In the genomic region with DNA sequence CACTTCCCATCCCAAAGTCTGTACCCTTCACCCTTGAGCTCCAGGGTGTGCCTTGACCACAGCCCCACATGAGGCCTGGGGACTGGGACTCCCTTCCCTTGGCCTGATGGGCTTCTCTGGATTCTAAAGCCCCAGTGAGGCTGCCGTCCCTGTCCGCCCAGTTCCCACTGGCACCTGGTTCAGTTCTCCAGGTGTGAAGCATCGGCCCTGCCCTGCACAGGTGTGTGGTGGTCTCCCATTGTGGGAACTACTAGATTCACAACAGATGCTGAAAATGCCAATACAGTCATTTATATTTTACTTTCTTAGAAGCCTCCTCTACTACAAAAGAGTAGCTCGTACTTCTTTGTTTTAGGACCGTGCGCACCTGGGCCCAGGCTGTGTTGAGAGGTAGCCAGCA, we compare ENCODE assay signal across 26 cellular contexts.
"Had no signal": no experiment of that assay in that cellular context is flagged by ENCODE, and none has a peak within 500 bp of the region (broad histone marks: within the 10 kb centered on the region; RNA-seq: fewer than 3 reads in every experiment).

No MANE protein-coding gene starts in this region.

- H3K4me1 Mint-ChIP-seq: immature natural killer cell; natural killer cell; stimulated activated memory B cell treated with anti-CD40 and anti-IgM and Interleukin-4, amounts not matched to agents 10 μg/mL and 1 μg/mL and 100 μg/mL, for 72 hours had no signal

- H3K9me3 Mint-ChIP-seq: dendritic cell treated with granulocyte-macrophage colony-stimulating factor and Interleukin-4, amounts not matched to agents 40 ng/mL and 50 ng/mL, for 4 days; endodermal cell; immature natural killer cell; natural killer cell; stimulated activated memory B cell treated with anti-CD40 and anti-IgM and Interleukin-4, amounts not matched to agents 10 μg/mL and 1 μg/mL and 100 μg/mL, for 72 hours had no signal

- H2AFZ ChIP-seq: parathyroid adenoma had no signal

- H3K79me2 ChIP-seq: parathyroid adenoma had no signal

- H3K4me3 ChIP-seq: esophagus muscularis mucosa, gastroesophageal sphincter, heart left ventricle, lower lobe of right lung, testis, tibial artery, upper lobe of left lung, uterus had no signal

- DNase-seq: effector CD8-positive, alpha-beta T cell; foreskin keratinocyte; heart left ventricle; hippocampal formation; immature natural killer cell; left ventricle myocardium superior; lower lobe of right lung; natural killer cell; stimulated activated CD4-positive, alpha-beta T cell treated with anti-CD3 and anti-CD28 coated beads, Interleukin-4, amount 100 ng/mL, for 4 hours; stimulated activated naive CD8-positive, alpha-beta T cell treated with anti-CD3 and anti-CD28 coated beads, Interleukin-15, Interleukin-2, amounts not matched to agents 100 U/mL and 50 U/mL, for 24 hours; substantia nigra; testis; tibial artery; upper lobe of left lung; uterus had no signal

- H3K36me3 ChIP-seq: esophagus muscularis mucosa, gastroesophageal sphincter, heart left ventricle, lower lobe of right lung, neutrophil, tibial artery, upper lobe of left lung, uterus had no signal

- H3K27ac Mint-ChIP-seq: dendritic cell treated with granulocyte-macrophage colony-stimulating factor and Interleukin-4, amounts not matched to agents 40 ng/mL and 50 ng/mL, for 4 days; endodermal cell; immature natural killer cell; natural killer cell; progenitor cell of endocrine pancreas; stimulated activated memory B cell treated with anti-CD40 and anti-IgM and Interleukin-4, amounts not matched to agents 10 μg/mL and 1 μg/mL and 100 μg/mL, for 72 hours had no signal

- FAIRE-seq: colon had no signal

- H3K27ac ChIP-seq: epithelial cell of prostate, esophagus muscularis mucosa, foreskin keratinocyte, gastroesophageal sphincter, heart left ventricle, lower lobe of right lung, neutrophil, parathyroid adenoma, testis, tibial artery, upper lobe of left lung, uterus had no signal

- H3K9me3 ChIP-seq: esophagus muscularis mucosa, gastroesophageal sphincter, heart left ventricle, lower lobe of right lung, neutrophil, testis, tibial artery, upper lobe of left lung, uterus had no signal

- H3K4me3 Mint-ChIP-seq: dendritic cell treated with granulocyte-macrophage colony-stimulating factor and Interleukin-4, amounts not matched to agents 40 ng/mL and 50 ng/mL, for 4 days; endodermal cell; immature natural killer cell; natural killer cell; stimulated activated memory B cell treated with anti-CD40 and anti-IgM and Interleukin-4, amounts not matched to agents 10 μg/mL and 1 μg/mL and 100 μg/mL, for 72 hours had no signal

- ATAC-seq: foreskin keratinocyte; gastroesophageal sphincter; heart left ventricle; left ventricle myocardium superior; natural killer cell; sciatic nerve; stimulated activated memory B cell treated with anti-CD40 and anti-IgM and Interleukin-4, amounts not matched to agents 10 μg/mL and 1 μg/mL and 100 μg/mL, for 72 hours; stimulated activated naive CD8-positive, alpha-beta T cell treated with anti-CD3 and anti-CD28 coated beads, Interleukin-15, Interleukin-2, amounts not matched to agents 100 U/mL and 50 U/mL, for 24 hours had no signal

- H3K9ac ChIP-seq: parathyroid adenoma had no signal

- H3K4me1 ChIP-seq: esophagus muscularis mucosa, foreskin keratinocyte, gastroesophageal sphincter, heart left ventricle, lower lobe of right lung, parathyroid adenoma, testis, uterus had no signal

- H3K27me3 ChIP-seq: foreskin keratinocyte, gastroesophageal sphincter, heart left ventricle, testis, upper lobe of left lung, uterus had no signal

- H3K36me3 Mint-ChIP-seq: immature natural killer cell; natural killer cell; stimulated activated memory B cell treated with anti-CD40 and anti-IgM and Interleukin-4, amounts not matched to agents 10 μg/mL and 1 μg/mL and 100 μg/mL, for 72 hours had no signal
